8 cellular contexts compared by ENCODE assay signal in genomic region chr16:11669380-11670146, GRCh38. TPM values are rescaled to one million over a fixed set of nuclear protein-coding genes. Genes with fewer than 3 reads are reported as not detected.
A peak's percentile ranks its signal among the peaks of the same experiment; 100 is the strongest.
DNase-seq lines count a peak whose midpoint lies in the region; ATAC-seq and TF ChIP-seq lines count a peak whose summit lies in the region.

No MANE protein-coding gene starts in this region.

- H3K4me3 ChIP-seq in fibroblast of villous mesenchyme (ENCODE audit: low read depth, low read length) = peak overlapping the region; percentile 77

- TF ChIP-seq CTCF in fibroblast of villous mesenchyme (IDR thresholded peaks at IDR 0.05; ENCODE audit: insufficient read depth, low read depth, low read length) = no peak

- ATAC-seq in GM18861 (IDR thresholded peaks at IDR 0.05; ENCODE audit: unreplicated experiment) = no peak
- no peak for ATAC-seq in HG03095 (IDR thresholded peaks at IDR 0.05; ENCODE audit: unreplicated experiment)

- DNase-seq in NOMO-1 (lab: John Stamatoyannopoulos, UW; ENCODE audit: unreplicated experiment in 2 of 2) (peak; percentile 33 to 54), NOMO-1 treated with dmso at 0.1 percent for 144 hours (lab: John Stamatoyannopoulos, UW; ENCODE audit: unreplicated experiment) (no peak), UCSD-AML1 (lab: John Stamatoyannopoulos, UW; ENCODE audit: unreplicated experiment) (peak; percentile 62), fibroblast of villous mesenchyme (ENCODE audit: low read depth) (no peak), nucleus accumbens (lab: John Stamatoyannopoulos, UW) (peak in 34 of 56 donors; percentile 12 to 69 (median 42)), NCI-H2196 treated with DMSO at 0.1 percent for 48 hours (lab: John Stamatoyannopoulos, UW; ENCODE audit: unreplicated experiment) (no peak)

RNA-seq across cellular contexts. Expression of gene SNN, which starts 1.3 kb away (rescaled TPM):
- 10.0 and 13.0 TPM in 2 replicates for total RNA-seq in fibroblast of villous mesenchyme

Comparison
In these comparisons a context has a peak if more than half of its experiments do, and no peak if none do; other contexts are left out.
1. DNase-seq: peak in NOMO-1 (2 of 2), UCSD-AML1 (single experiment) and nucleus accumbens (34 of 56); none in NOMO-1 treated with dmso at 0.1 percent for 144 hours (single experiment), fibroblast of villous mesenchyme (single experiment) and NCI-H2196 treated with DMSO at 0.1 percent for 48 hours (single experiment).